In the genomic region with DNA sequence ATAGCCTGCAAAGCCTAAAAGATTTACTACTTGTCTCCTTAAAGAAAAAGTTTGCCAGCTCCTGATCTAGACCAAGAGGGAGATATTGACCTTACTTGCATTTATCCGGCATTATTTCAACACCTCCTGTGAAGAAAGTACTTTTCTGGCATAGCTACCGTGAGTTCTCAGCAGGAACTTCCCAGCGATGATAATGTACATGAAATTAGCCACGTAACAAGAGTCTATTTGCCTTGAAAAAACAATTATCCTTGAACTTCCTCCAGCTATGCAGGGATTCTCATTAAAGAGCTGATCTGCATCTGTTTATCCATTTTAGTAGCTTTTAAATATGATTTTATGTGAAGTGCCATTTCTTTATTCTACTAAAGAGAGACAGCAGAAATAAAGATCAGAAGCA, we compare ENCODE assay signal across 17 cellular contexts. TPM values are rescaled to one million over a fixed set of nuclear protein-coding genes. Genes with fewer than 3 reads are reported as not detected.
DNase-seq lines count a peak whose midpoint lies in the region; ATAC-seq, FAIRE-seq and TF ChIP-seq lines count a peak whose summit lies in the region.
"Had no signal": no experiment of that assay in that cellular context is flagged by ENCODE, and none has a peak within 500 bp of the region (broad histone marks: within the 10 kb centered on the region; RNA-seq: fewer than 3 reads in every experiment).

No MANE protein-coding gene starts in this region.

- TF ChIP-seq CTCF in HepG2 (CRISPR knock-in tag; IDR thresholded peaks at IDR 0.05) (no peak), right lobe of liver (IDR thresholded peaks at IDR 0.05) (no peak), VCaP (conservative IDR thresholded peaks at IDR 0.05) (no peak), GM13976 (IDR thresholded peaks at IDR 0.05; ENCODE audit: borderline replicate concordance, control extremely low read depth, extremely low read depth, insufficient read depth, missing control alignments) (no peak), upper lobe of left lung (IDR thresholded peaks at IDR 0.05) (no peak), HFFc6 (IDR thresholded peaks at IDR 0.05) (no peak)

- H3K36me3 Mint-ChIP-seq in HFFc6 (ENCODE audit: low read depth) = no peaks in the 10 kb centered on the region

- CTCF ChIA-PET in HepG2 (lab: Yijun Ruan, JAX; ENCODE audit: low intra/inter-chr PET ratio, low total read pairs) = no interaction called here

- no peak for TF ChIP-seq POLR2A in HepG2 (IDR thresholded peaks at IDR 0.05; ENCODE audit: insufficient read depth in 1 of 2, low read depth in 2 of 2, low read length in 2 of 2)
- TF ChIP-seq POLR2A in right lobe of liver (IDR thresholded peaks at IDR 0.05) = no peak
- TF ChIP-seq POLR2A in upper lobe of left lung (IDR thresholded peaks at IDR 0.05) = no peak

- intact Hi-C loops in HepG2 (cut with micrococcal nuclease; ENCODE audit: unreplicated experiment) = no loop called here
- intact Hi-C loops in right lobe of liver (cut with DNase I) = no loop called here

- no peak overlapping the region for H2AFZ ChIP-seq in HepG2 (ENCODE audit: low read length)

- FAIRE-seq in HepG2 (lab: Jason Lieb, UNC) = no peak
- FAIRE-seq: A549 had no signal

- no peak overlapping the region for H3K4me3 Mint-ChIP-seq in HFFc6
- H3K4me3 Mint-ChIP-seq: T-helper 1 cell treated with Interleukin-12 subunit alpha and Interleukin-12 subunit beta and Interleukin-4 antibody, amounts not matched to agents 30 μg/mL and 1 μg/mL, for 36 hours had no signal

- no peak overlapping the region for H3K27ac Mint-ChIP-seq in HFFc6
- H3K27ac Mint-ChIP-seq: T-helper 1 cell treated with Interleukin-12 subunit alpha and Interleukin-12 subunit beta and Interleukin-4 antibody, amounts not matched to agents 30 μg/mL and 1 μg/mL, for 36 hours had no signal

- POLR2A ChIA-PET in HepG2 (lab: Yijun Ruan, JAX) = no interaction called here

- no peaks in the 10 kb centered on the region for H3K79me2 ChIP-seq in HepG2 (ENCODE audit: insufficient read depth, low read length)

- H3K4me1 Mint-ChIP-seq in HFFc6 (ENCODE audit: low read depth) = peaks cover 14% of the 10 kb centered on the region

- H3K36me3 ChIP-seq in HepG2 (replicated peaks in 1 of 2; ENCODE audit: control insufficient read depth in 1 of 2, insufficient read depth in 2 of 2, low read length in 2 of 2) (peaks cover 8 to 33% of the 10 kb centered on the region in 2 experiments), right lobe of liver (peaks cover 0 to 20% (median 7%) of the 10 kb centered on the region in 4 donors), upper lobe of left lung (peaks cover 0 to 25% (median 11%) of the 10 kb centered on the region in 4 donors)
- H3K36me3 ChIP-seq: MG63 had no signal

- no peak for TF ChIP-seq RAD21 in HepG2 (CRISPR knock-in tag; IDR thresholded peaks at IDR 0.05)

- no peaks in the 10 kb centered on the region for H3K4me1 ChIP-seq in HepG2 (ENCODE audit: insufficient read depth, low read length)
- no peaks in the 10 kb centered on the region for H3K4me1 ChIP-seq in right lobe of liver
- H3K4me1 ChIP-seq in upper lobe of left lung = no peaks in the 10 kb centered on the region
- H3K4me1 ChIP-seq: A549 had no signal

- H3K4me2 ChIP-seq in HepG2 (ENCODE audit: low read depth, low read length) = no peak overlapping the region
- H3K4me2 ChIP-seq: A549 had no signal

- H3K9me3 ChIP-seq in HepG2 (ENCODE audit: low read length) (no peaks in the 10 kb centered on the region), right lobe of liver (no peaks in the 10 kb centered on the region), upper lobe of left lung (no peaks in the 10 kb centered on the region)
- H3K9me3 ChIP-seq: A549, MG63 had no signal

- WGBS in HepG2 (ENCODE audit: low lambda C conversion rate) = 93% methylated on average over 4 of the region's 4 CpGs
- WGBS in right lobe of liver (ENCODE audit: insufficient coverage, low coverage, low lambda C conversion rate, missing lambda C conversion rate) = 52% methylated on average over 4 of the region's 4 CpGs
- WGBS in upper lobe of left lung, 2 donors = 56 to 72% methylated on average over 4 of the region's 4 CpGs

- ATAC-seq in HepG2 (no peak), right lobe of liver (no peak), upper lobe of left lung (ENCODE audit: low FRiP score in 2 of 2) (no peak), GM19035 (IDR thresholded peaks at IDR 0.05; ENCODE audit: unreplicated experiment) (no peak)
- ATAC-seq: Panc1, Right ventricle myocardium inferior had no signal

- TF ChIP-seq EP300 in HepG2 (IDR thresholded peaks at IDR 0.05; ENCODE audit: low read depth in 2 of 2, low read length in 2 of 2) (no peak), HepG2 (CRISPR knock-in tag; IDR thresholded peaks at IDR 0.05; ENCODE audit: borderline replicate concordance) (no peak), upper lobe of left lung (IDR thresholded peaks at IDR 0.05) (no peak)

- BruUV-seq in HepG2 (replicated peaks; lab: Mats Ljungman, UMichigan) = TSS peak; percentile 37

- peaks cover 2% of the 10 kb centered on the region for H3K27me3 Mint-ChIP-seq in HFFc6 (ENCODE audit: insufficient read depth)

- H3K9ac ChIP-seq in HepG2 (ENCODE audit: insufficient read depth, low read depth, low read length) = no peak overlapping the region

- no peaks in the 10 kb centered on the region for H4K20me1 ChIP-seq in HepG2 (ENCODE audit: insufficient read depth, low read length)

- H3K4me3 ChIP-seq in HepG2 (replicated peaks in 1 of 3; ENCODE audit: insufficient read depth in 1 of 3, low read depth in 2 of 3, low read length in 3 of 3) = no peak overlapping the region
- H3K4me3 ChIP-seq in right lobe of liver = no peak overlapping the region
- no peak overlapping the region for H3K4me3 ChIP-seq in upper lobe of left lung
- H3K4me3 ChIP-seq: A549, MG63 had no signal

- no peaks in the 10 kb centered on the region for H3K27me3 ChIP-seq in HepG2 (ENCODE audit: control insufficient read depth in 1 of 2, insufficient read depth in 2 of 2, low read length in 2 of 2)
- no peaks in the 10 kb centered on the region for H3K27me3 ChIP-seq in right lobe of liver
- H3K27me3 ChIP-seq in upper lobe of left lung = no peaks in the 10 kb centered on the region
- H3K27me3 ChIP-seq: MG63 had no signal

- DNase-seq in HepG2 (ENCODE audit: low spot score) = no peak
- DNase-seq in right lobe of liver = no peak
- DNase-seq in NCI-H69 (lab: John Stamatoyannopoulos, UW) = peak; percentile 94
- DNase-seq in GM13976 (ENCODE audit: low spot score) = no peak
- no peak for DNase-seq in upper lobe of left lung
- no peak for DNase-seq in HFFc6
- DNase-seq: MG63, NCI-H1092, NCI-H187, NCI-H774 had no signal

- H3K9me3 Mint-ChIP-seq in HFFc6 = no peaks in the 10 kb centered on the region
- H3K9me3 Mint-ChIP-seq: T-helper 1 cell treated with Interleukin-12 subunit alpha and Interleukin-12 subunit beta and Interleukin-4 antibody, amounts not matched to agents 30 μg/mL and 1 μg/mL, for 36 hours had no signal

- H3K27ac ChIP-seq in HepG2 (ENCODE audit: extremely low read length, insufficient read depth, low read length) = no peak overlapping the region
- no peak overlapping the region for H3K27ac ChIP-seq in right lobe of liver
- 0 out of 2 replicates have a peak overlapping the region, but pooled peaks have one; percentile 2 for H3K27ac ChIP-seq in VCaP
- H3K27ac ChIP-seq in upper lobe of left lung = no peak overlapping the region
- H3K27ac ChIP-seq: A549, C4-2B had no signal

- in situ Hi-C loops in HepG2 (cut with HindIII; ENCODE audit: extremely low pct_ligation_motif_present, low pct_unique_long_range_greater_than_20kb) (no loop called here), GM13976 (cut with MboI; ENCODE audit: low sequenced_read_pairs, unreplicated experiment) (no loop called here)

RNA-seq across cellular contexts. Expression of a gene that starts 41.7 kb away (rescaled TPM):
- 27.6 and 32.5 TPM in 2 replicates for total RNA-seq in HepG2 (2016; rRNA removed; fragmentation: Illumina TruSeq; extraction: Trizol)
- 12.0 and 12.4 TPM in 2 replicates for total RNA-seq in HepG2 (2016; cell fraction: cytosol; rRNA removed; fragmentation: Illumina TruSeq; extraction: Trizol; ENCODE audit: low read depth)
- total RNA-seq in HepG2 (2016; cell fraction: insoluble cytoplasmic fraction; rRNA removed; fragmentation: Illumina TruSeq; extraction: Trizol) = 26.7 and 32.6 TPM in 2 replicates
- 12.3 and 14.1 TPM in 2 replicates for total RNA-seq in HepG2 (2016; cell fraction: membrane; rRNA removed; fragmentation: Illumina TruSeq; extraction: Trizol)
- total RNA-seq in HepG2 (2016; cell fraction: nucleus; rRNA removed; fragmentation: Illumina TruSeq; extraction: Trizol) = 25.2 and 33.4 TPM in 2 replicates
- polyA plus RNA-seq in HepG2 (2011; rRNA removed) = 12.7 and 12.8 TPM in 2 replicates
- 7.6 and 9.9 TPM in 2 replicates for polyA plus RNA-seq in HepG2 (2011; cell fraction: cytosol; rRNA removed)
- 8.3 and 9.4 TPM in 2 replicates for polyA plus RNA-seq in HepG2 (2011; cell fraction: nucleus; rRNA removed)
- polyA plus RNA-seq in HepG2 (2012) = 13.6 and 17.2 TPM in 2 replicates
- polyA plus RNA-seq in HepG2 (2016; cell fraction: cytosol; fragmentation: Illumina TruSeq; extraction: Trizol; ENCODE audit: low read depth) = 1.6 and 1.9 TPM in 2 replicates
- 32.3 and 36.6 TPM in 2 replicates for polyA plus RNA-seq in HepG2 (2016; cell fraction: insoluble cytoplasmic fraction; fragmentation: Illumina TruSeq; extraction: Trizol; ENCODE audit: low read depth)
- polyA plus RNA-seq in HepG2 (2016; cell fraction: membrane; fragmentation: Illumina TruSeq; extraction: Trizol; ENCODE audit: low read depth) = 5.4 and 6.1 TPM in 2 replicates
- polyA plus RNA-seq in HepG2 (2016; cell fraction: nucleus; fragmentation: Illumina TruSeq; extraction: Trizol; ENCODE audit: insufficient read depth, low read depth) = 41.8 and 43.5 TPM in 2 replicates
- 12.3 and 17.3 TPM in 2 replicates for polyA minus RNA-seq in HepG2 (2011; rRNA and poly(A)+ RNA removed; ENCODE audit: low replicate concordance)
- 18.7 and 20.1 TPM in 2 replicates for polyA minus RNA-seq in HepG2 (2011; cell fraction: cytosol; rRNA and poly(A)+ RNA removed)
- polyA minus RNA-seq in HepG2 (2011; cell fraction: nucleus; rRNA and poly(A)+ RNA removed) = 11.3 and 17.3 TPM in 2 replicates
- 10 to 100 TPM; 24.2 to 71.0 (median 47.2) TPM for total RNA-seq in right lobe of liver
- total RNA-seq in upper lobe of left lung = 10 to 100 TPM in 5 of 6 donors, 1 to 10 TPM in 1; 7.3 to 21.1 (median 12.4) TPM
- 1 to 10 TPM in 3 of 6 experiments, under 1 TPM in 3; 0.55 to 2.2 (median 1.2) TPM for total RNA-seq in HFFc6 (2021; fragmentation: NEBNext Ultra II Directional; extraction: Animal tissue kit (Norgen Biotek cat#: 25700))

RNA-seq across cellular contexts. Expression of a gene that starts 47.1 kb away (rescaled TPM):
- total RNA-seq in HepG2 (2016; rRNA removed; fragmentation: Illumina TruSeq; extraction: Trizol) = 6.4 and 7.6 TPM in 2 replicates
- total RNA-seq in HepG2 (2016; cell fraction: cytosol; rRNA removed; fragmentation: Illumina TruSeq; extraction: Trizol; ENCODE audit: low read depth) = 3.5 and 3.6 TPM in 2 replicates
- 5.4 and 8.3 TPM in 2 replicates for total RNA-seq in HepG2 (2016; cell fraction: insoluble cytoplasmic fraction; rRNA removed; fragmentation: Illumina TruSeq; extraction: Trizol)
- total RNA-seq in HepG2 (2016; cell fraction: membrane; rRNA removed; fragmentation: Illumina TruSeq; extraction: Trizol) = 4.6 and 4.9 TPM in 2 replicates
- 9.4 and 10.7 TPM in 2 replicates for total RNA-seq in HepG2 (2016; cell fraction: nucleus; rRNA removed; fragmentation: Illumina TruSeq; extraction: Trizol)
- polyA plus RNA-seq in HepG2 (2011; rRNA removed) = 6.0 and 6.2 TPM in 2 replicates
- polyA plus RNA-seq in HepG2 (2011; cell fraction: cytosol; rRNA removed) = 3.5 and 3.6 TPM in 2 replicates
- 7.3 and 8.6 TPM in 2 replicates for polyA plus RNA-seq in HepG2 (2011; cell fraction: nucleus; rRNA removed)
- 3.0 and 3.6 TPM in 2 replicates for polyA plus RNA-seq in HepG2 (2012)
- 0.34 and 0.76 TPM in 2 replicates for polyA plus RNA-seq in HepG2 (2016; cell fraction: cytosol; fragmentation: Illumina TruSeq; extraction: Trizol; ENCODE audit: low read depth)
- 3.1 TPM in 2 replicates for polyA plus RNA-seq in HepG2 (2016; cell fraction: insoluble cytoplasmic fraction; fragmentation: Illumina TruSeq; extraction: Trizol; ENCODE audit: low read depth)
- polyA plus RNA-seq in HepG2 (2016; cell fraction: membrane; fragmentation: Illumina TruSeq; extraction: Trizol; ENCODE audit: low read depth) = 1.2 and 1.5 TPM in 2 replicates
- polyA plus RNA-seq in HepG2 (2016; cell fraction: nucleus; fragmentation: Illumina TruSeq; extraction: Trizol; ENCODE audit: insufficient read depth, low read depth) = 9.6 and 10.3 TPM in 2 replicates
- 3.0 and 11.6 TPM in 2 replicates for polyA minus RNA-seq in HepG2 (2011; rRNA and poly(A)+ RNA removed; ENCODE audit: low replicate concordance)
- 3.7 and 5.0 TPM in 2 replicates for polyA minus RNA-seq in HepG2 (2011; cell fraction: cytosol; rRNA and poly(A)+ RNA removed)
- 11.5 and 11.8 TPM in 2 replicates for polyA minus RNA-seq in HepG2 (2011; cell fraction: nucleus; rRNA and poly(A)+ RNA removed)
- total RNA-seq in right lobe of liver = 10 to 100 TPM; 19.9 to 53.0 (median 38.9) TPM
- 10 to 100 TPM in 2 of 6 donors, 1 to 10 TPM in 4; 2.5 to 15.7 (median 7.3) TPM for total RNA-seq in upper lobe of left lung
- under 1 TPM; 0.14 to 0.39 (median 0.22) TPM for total RNA-seq in HFFc6 (2021; fragmentation: NEBNext Ultra II Directional; extraction: Animal tissue kit (Norgen Biotek cat#: 25700))
